In the genomic region with DNA sequence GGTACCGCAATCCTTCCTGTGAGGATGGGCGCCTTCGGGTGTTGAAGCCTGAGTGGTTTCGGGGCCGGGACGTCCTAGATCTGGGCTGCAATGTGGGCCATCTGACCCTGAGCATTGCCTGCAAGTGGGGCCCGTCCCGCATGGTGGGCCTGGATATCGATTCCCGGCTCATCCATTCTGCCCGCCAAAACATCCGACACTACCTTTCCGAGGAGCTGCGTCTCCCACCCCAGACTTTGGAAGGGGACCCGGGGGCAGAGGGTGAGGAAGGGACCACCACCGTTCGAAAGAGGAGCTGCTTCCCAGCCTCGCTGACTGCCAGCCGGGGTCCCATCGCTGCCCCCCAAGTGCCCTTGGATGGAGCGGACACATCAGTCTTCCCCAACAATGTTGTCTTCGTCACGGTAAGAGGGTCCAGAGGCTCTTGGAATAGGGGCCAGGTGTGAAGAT, we compare ENCODE assay signal across 8 cellular contexts. TPM values are rescaled to one million over a fixed set of nuclear protein-coding genes. Genes with fewer than 3 reads are reported as not detected.
DNase-seq lines count a peak whose midpoint lies in the region; ATAC-seq and TF ChIP-seq lines count a peak whose summit lies in the region.

No MANE protein-coding gene starts in this region.

- no TSS peak for BruUV-seq in OCI-LY7 (replicated peaks; lab: Mats Ljungman, UMichigan)

- peaks cover 58% of the 10 kb centered on the region for H3K4me1 Mint-ChIP-seq in CD8-positive, alpha-beta T cell (ENCODE audit: low read depth)
- H3K4me1 Mint-ChIP-seq in endodermal cell (peaks cover 43% of the 10 kb centered on the region), osteocyte (ENCODE audit: unreplicated experiment) (peaks cover 46% of the 10 kb centered on the region)

- H3K27me3 Mint-ChIP-seq in CD8-positive, alpha-beta T cell (ENCODE audit: low read depth), result no peaks in the 10 kb centered on the region
- H3K27me3 Mint-ChIP-seq in endodermal cell (ENCODE audit: insufficient read depth) (peaks cover 12% of the 10 kb centered on the region), osteocyte (ENCODE audit: unreplicated experiment) (no peaks in the 10 kb centered on the region)

- H3K9ac ChIP-seq in endodermal cell (ENCODE audit: extremely low read depth, low read length, poor library complexity, severe bottlenecking), result peak overlapping the region; percentile 94

- no peak for TF ChIP-seq CTCF in CD8-positive, alpha-beta T cell (IDR thresholded peaks at IDR 0.05)
- TF ChIP-seq CTCF in OCI-LY7 (conservative IDR thresholded peaks at IDR 0.05; ENCODE audit: low read length), result no peak
- no peak for TF ChIP-seq CTCF in endodermal cell (conservative IDR thresholded peaks at IDR 0.05)
- TF ChIP-seq CTCF in osteocyte (IDR thresholded peaks at IDR 0.05), result no peak

- peaks cover 59% of the 10 kb centered on the region for H3K36me3 Mint-ChIP-seq in CD8-positive, alpha-beta T cell
- H3K36me3 Mint-ChIP-seq in endodermal cell (ENCODE audit: low read depth), result peaks cover 38% of the 10 kb centered on the region
- peaks cover 27% of the 10 kb centered on the region for H3K36me3 Mint-ChIP-seq in osteocyte (ENCODE audit: unreplicated experiment)

- H4K20me1 ChIP-seq in OCI-LY7 (ENCODE audit: insufficient read depth, low read length), result peaks cover 9% of the 10 kb centered on the region; the same call in 1 of the 2 replicates

- H3K36me3 ChIP-seq in CD8-positive, alpha-beta T cell (ENCODE audit: insufficient read depth, low read length), result peaks cover 13% of the 10 kb centered on the region
- peaks cover 60% of the 10 kb centered on the region for H3K36me3 ChIP-seq in OCI-LY7 (ENCODE audit: insufficient read depth, low read length)
- H3K36me3 ChIP-seq in endodermal cell (ENCODE audit: control insufficient read depth, insufficient read depth, low read length), result peaks cover 42% of the 10 kb centered on the region

- H2AFZ ChIP-seq in OCI-LY7 (ENCODE audit: low read length), result no peak overlapping the region

- no peaks in the 10 kb centered on the region for H3K9me2 ChIP-seq in OCI-LY7 (ENCODE audit: insufficient read depth, low read length)

- no peak for DNase-seq in CD8-positive, alpha-beta T cell
- DNase-seq in OCI-LY7 (ENCODE audit: low spot score), result no peak
- DNase-seq in endodermal cell, result peak; percentile 49
- DNase-seq in osteocyte (ENCODE audit: extremely low spot score, unreplicated experiment), result no peak
- DNase-seq in NCI-H774 (lab: John Stamatoyannopoulos, UW), result no peak
- no peak for DNase-seq in 8988T
- DNase-seq in DMS53 treated with DMSO at 0.1 percent for 48 hours (lab: John Stamatoyannopoulos, UW; ENCODE audit: unreplicated experiment), result no peak

- peak overlapping the region; percentile 96 for H3K4me3 ChIP-seq in CD8-positive, alpha-beta T cell (ENCODE audit: low read depth, low read length)
- H3K4me3 ChIP-seq in OCI-LY7 (ENCODE audit: low read depth, low read length, poor library complexity, severe bottlenecking), result peak overlapping the region; percentile 91
- peak overlapping the region; percentile 97 for H3K4me3 ChIP-seq in endodermal cell (ENCODE audit: low read length)

- 93 to 96% methylated on average over 13 to 23 of the region's 23 CpGs for WGBS in endodermal cell (ENCODE audit: insufficient coverage in 1 of 2, insufficient read length in 1 of 2), 2 experiments

- H3K27ac ChIP-seq in CD8-positive, alpha-beta T cell (ENCODE audit: low read depth, low read length), result peak overlapping the region; percentile 99
- H3K27ac ChIP-seq in OCI-LY7 (ENCODE audit: low read depth, low read length, poor library complexity, severe bottlenecking) (peak overlapping the region; percentile 93), endodermal cell (ENCODE audit: low read depth, low read length) (peak overlapping the region; percentile 4)

- no peaks in the 10 kb centered on the region for H3K9me3 Mint-ChIP-seq in CD8-positive, alpha-beta T cell
- H3K9me3 Mint-ChIP-seq in endodermal cell (peaks cover 7% of the 10 kb centered on the region), osteocyte (ENCODE audit: unreplicated experiment) (no peaks in the 10 kb centered on the region)

- H3K9me3 ChIP-seq in CD8-positive, alpha-beta T cell (ENCODE audit: low read length), result no peaks in the 10 kb centered on the region
- H3K9me3 ChIP-seq in OCI-LY7 (ENCODE audit: low read length), result no peaks in the 10 kb centered on the region
- no peaks in the 10 kb centered on the region for H3K9me3 ChIP-seq in endodermal cell (ENCODE audit: control insufficient read depth, low read length)

- CTCF ChIA-PET in CD8-positive, alpha-beta T cell (lab: Charles Lee), result no interaction called here
- CTCF ChIA-PET in OCI-LY7 (lab: Charles Lee; ENCODE audit: unreplicated experiment), result no interaction called here

- peak overlapping the region; percentile 81 for H3K4me3 Mint-ChIP-seq in CD8-positive, alpha-beta T cell
- H3K4me3 Mint-ChIP-seq in endodermal cell, result peak overlapping the region; percentile 89
- peak overlapping the region; percentile 55 for H3K4me3 Mint-ChIP-seq in osteocyte (ENCODE audit: unreplicated experiment)

- intact Hi-C loops in CD8-positive, alpha-beta T cell (cut with DNase I, micrococcal nuclease), result loop anchor here (5.0 to 10.0 kb wide), 5 partner anchors 307 to 877 kb away; partner anchors contain the start of genes FAM200A (in 1 of the 2), MBLAC1 (in 1 of the 2), SLC12A9 (in 1 of the 2) and SRRT (in 1 of the 2)
- intact Hi-C loops in OCI-LY7 (cut with micrococcal nuclease; ENCODE audit: unreplicated experiment), result loop anchor here (1.0 kb wide), 1 partner anchor 46 kb away; no protein-coding TSS in a partner anchor

- H3K79me2 ChIP-seq in OCI-LY7 (ENCODE audit: insufficient read depth, low read depth, low read length), result peaks cover 48% of the 10 kb centered on the region

- POLR2A ChIA-PET in CD8-positive, alpha-beta T cell (lab: Charles Lee), result no interaction called here
- POLR2A ChIA-PET in OCI-LY7 (lab: Charles Lee), result interaction anchor here (0.6 to 1.4 kb wide), 2 partner anchors 14 to 57 kb away, joined by 3 to 6 read pairs; no protein-coding TSS in a partner anchor

- no peak for ATAC-seq in CD8-positive, alpha-beta T cell
- ATAC-seq in GM21515 (IDR thresholded peaks at IDR 0.05; ENCODE audit: unreplicated experiment), result no peak

- H3K27ac Mint-ChIP-seq in CD8-positive, alpha-beta T cell, result peak overlapping the region; percentile 92
- H3K27ac Mint-ChIP-seq in endodermal cell (peak overlapping the region; percentile 93), osteocyte (ENCODE audit: unreplicated experiment) (peak overlapping the region; percentile 31)

- peak overlapping the region; percentile 83 for H3K4me2 ChIP-seq in OCI-LY7 (ENCODE audit: low read length)

- H3K4me1 ChIP-seq in CD8-positive, alpha-beta T cell (ENCODE audit: insufficient read depth, low read length), result peaks cover 48% of the 10 kb centered on the region
- H3K4me1 ChIP-seq in OCI-LY7 (ENCODE audit: insufficient read depth, low read length, poor library complexity, severe bottlenecking), result peaks cover 53% of the 10 kb centered on the region
- peaks cover 24% of the 10 kb centered on the region for H3K4me1 ChIP-seq in endodermal cell (ENCODE audit: control insufficient read depth, insufficient read depth, low read length)

- no peaks in the 10 kb centered on the region for H3K27me3 ChIP-seq in CD8-positive, alpha-beta T cell (ENCODE audit: insufficient read depth, low read length)
- H3K27me3 ChIP-seq in endodermal cell (ENCODE audit: control insufficient read depth, insufficient read depth, low read length, poor library complexity, severe bottlenecking), result no peaks in the 10 kb centered on the region

RNA-seq across cellular contexts. Expression of gene MEPCE, which starts 1.7 kb away (rescaled TPM):
- total RNA-seq in CD8-positive, alpha-beta T cell, result 10 to 100 TPM; 69.3 to 73.3 TPM
- total RNA-seq in OCI-LY7 (2014; rRNA removed; shearing (Covaris generic)), result 37.9 and 44.2 TPM in 2 replicates
- total RNA-seq in OCI-LY7 (2022) (54.1 and 65.6 TPM in 2 replicates), endodermal cell (10 to 100 TPM; 32.9 to 48.0 TPM), osteocyte (50.0 and 50.1 TPM in 2 replicates)
- polyA plus RNA-seq in endodermal cell (2013, experiment 1 of 2), result 37.6 TPM
- 34.8 TPM for polyA plus RNA-seq in endodermal cell (2013, experiment 2 of 2)

RNA-seq across cellular contexts. Expression of gene ZCWPW1, which starts 2.8 kb away (rescaled TPM):
- total RNA-seq in CD8-positive, alpha-beta T cell, result 1 to 10 TPM; 5.0 to 5.7 TPM
- total RNA-seq in OCI-LY7 (2014; rRNA removed; shearing (Covaris generic)), result 4.1 and 10.9 TPM in 2 replicates
- total RNA-seq in OCI-LY7 (2022), result 10.8 and 11.9 TPM in 2 replicates
- 1 to 10 TPM; 1.9 to 2.3 TPM for total RNA-seq in endodermal cell
- polyA plus RNA-seq in endodermal cell (2013, experiment 1 of 2), result 2.0 TPM
- 2.4 TPM for polyA plus RNA-seq in endodermal cell (2013, experiment 2 of 2)
- total RNA-seq in osteocyte, result 4.4 and 5.0 TPM in 2 replicates

RNA-seq across cellular contexts. Expression of gene PPP1R35, which starts 5.0 kb away (rescaled TPM):
- total RNA-seq in CD8-positive, alpha-beta T cell, result 10 to 100 TPM; 29.4 to 33.5 TPM
- total RNA-seq in OCI-LY7 (2014; rRNA removed; shearing (Covaris generic)), result 127 and 137 TPM in 2 replicates
- total RNA-seq in OCI-LY7 (2022) (86.9 and 90.6 TPM in 2 replicates), endodermal cell (10 to 100 TPM; 43.8 to 65.6 TPM), osteocyte (22.8 and 32.1 TPM in 2 replicates)
- 46.4 TPM for polyA plus RNA-seq in endodermal cell (2013, experiment 1 of 2)
- polyA plus RNA-seq in endodermal cell (2013, experiment 2 of 2), result 47.1 TPM

RNA-seq across cellular contexts. Expression of gene SPACDR, which starts 32.7 kb away (rescaled TPM):
- under 1 TPM in 1 of 2 experiments, not detected in 1; 0.94 TPM for total RNA-seq in CD8-positive, alpha-beta T cell
- total RNA-seq in OCI-LY7 (2014; rRNA removed; shearing (Covaris generic)), result 0.54 and 1.6 TPM in 2 replicates
- total RNA-seq in OCI-LY7 (2022), result 2.4 and 3.7 TPM in 2 replicates
- 1 to 10 TPM; 1.3 to 1.5 TPM for total RNA-seq in endodermal cell
- polyA plus RNA-seq in endodermal cell (2013, experiment 1 of 2), result 1.4 TPM
- polyA plus RNA-seq in endodermal cell (2013, experiment 2 of 2), result 0.83 TPM
- total RNA-seq in osteocyte, result 0.46 TPM in 1 of 2 replicates, not detected in the other

RNA-seq across cellular contexts. Expression of gene TSC22D4, which starts 47.7 kb away (rescaled TPM):
- 10 to 100 TPM; 30.7 to 32.3 TPM for total RNA-seq in CD8-positive, alpha-beta T cell
- total RNA-seq in OCI-LY7 (2014; rRNA removed; shearing (Covaris generic)), result 38.5 and 41.4 TPM in 2 replicates
- total RNA-seq in OCI-LY7 (2022) (75.4 and 76.6 TPM in 2 replicates), endodermal cell (10 to 100 TPM; 30.9 to 35.2 TPM), osteocyte (46.8 and 46.9 TPM in 2 replicates)
- polyA plus RNA-seq in endodermal cell (2013, experiment 1 of 2), result 23.5 TPM
- polyA plus RNA-seq in endodermal cell (2013, experiment 2 of 2), result 25.1 TPM

Comparison
In these comparisons a context has a peak if more than half of its experiments do, and no peak if none do; other contexts are left out.
1. H3K27ac ChIP-seq: peak in every context shown above with its lines; median percentile 99 in CD8-positive, alpha-beta T cell; 93 in OCI-LY7; 4 in endodermal cell.
2. H3K27ac Mint-ChIP-seq: peak in every context shown above with its lines; median percentile 93 in endodermal cell; 92 in CD8-positive, alpha-beta T cell; 31 in osteocyte.